Comparison of ENCODE assay signal across 8 cellular contexts in the genomic region with DNA sequence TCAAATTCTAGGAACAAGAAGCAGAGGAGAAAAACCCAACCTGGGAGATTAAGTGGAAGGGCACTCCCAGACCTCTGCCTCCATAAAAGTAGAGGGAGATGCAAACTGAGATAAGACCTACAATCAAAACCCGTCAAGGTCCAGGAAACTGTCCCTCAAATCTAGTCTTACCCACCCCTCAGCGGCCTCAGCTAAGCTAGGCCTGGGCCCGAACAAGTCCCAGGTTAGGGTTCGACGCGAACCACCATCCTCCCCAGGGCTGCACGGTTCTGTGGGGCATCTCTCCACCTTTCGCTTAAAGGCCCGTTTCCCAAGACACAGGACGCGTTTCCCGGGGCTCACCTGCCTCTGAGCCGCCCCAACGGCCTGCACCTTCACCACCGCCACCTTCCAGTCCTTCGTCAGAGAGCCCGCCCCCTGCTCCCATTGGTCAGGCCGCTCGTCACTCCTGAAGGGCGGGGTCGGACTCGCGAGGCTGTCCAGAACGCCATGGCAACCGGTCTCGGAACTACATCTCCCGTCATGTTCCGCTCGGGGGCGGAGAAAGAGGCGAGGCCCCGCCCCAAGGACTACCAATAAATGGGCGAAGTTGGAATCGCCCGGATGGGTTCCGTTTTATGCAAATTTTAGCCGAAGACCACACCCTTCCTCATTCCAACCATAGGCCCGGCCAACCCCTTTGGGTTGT. TPM values are rescaled to one million over a fixed set of nuclear protein-coding genes. Genes with fewer than 3 reads are reported as not detected.
A peak's percentile ranks its signal among the peaks of the same experiment; 100 is the strongest.
DNase-seq lines count a peak whose midpoint lies in the region; ATAC-seq and TF ChIP-seq lines count a peak whose summit lies in the region.

CRYZL1 (minus strand) TSS at position 403 of the 688 bp plus-strand sequence. CDS start 10,190 bp downstream, outside the sequence.

- POLR2A ChIA-PET in AG04450 (lab: Yijun Ruan, JAX) (interaction anchor here (0.5 kb wide), 1 partner anchor 270 kb away, joined by 15 read pairs; no protein-coding TSS in a partner anchor), WTC11 (lab: Charles Lee) (no interaction called here)

- H2AFZ ChIP-seq in smooth muscle cell (ENCODE audit: low read depth) = peak within 1 kb of the TSS; percentile 95

- H3K4me3 Mint-ChIP-seq in WTC11 = peak within 1 kb of the TSS; percentile 95

- H3K36me3 ChIP-seq in smooth muscle cell (ENCODE audit: low read depth) = no peaks in the 10 kb centered on the region

- CTCF ChIA-PET in AG04450 (lab: Charles Lee) (no interaction called here), WTC11 (lab: Charles Lee) (no interaction called here)

- TF ChIP-seq CTCF in AG04450 (IDR thresholded peaks at IDR 0.05; ENCODE audit: low read depth, low read length) (no peak), WTC11 (IDR thresholded peaks at IDR 0.05) (no peak), cardiac fibroblast (IDR thresholded peaks at IDR 0.05; ENCODE audit: low read depth, low read length) (no peak), smooth muscle cell (IDR thresholded peaks at IDR 0.05; ENCODE audit: borderline replicate concordance, insufficient read depth, poor library complexity, severe bottlenecking) (no peak)

- H3K9ac ChIP-seq in smooth muscle cell (ENCODE audit: low read depth) = peak within 1 kb of the TSS; percentile 78

- ATAC-seq in GM18909 (IDR thresholded peaks at IDR 0.05; ENCODE audit: poor library complexity, unreplicated experiment) = peak; percentile 87
- peak; percentile 85 for ATAC-seq in HG03175 (IDR thresholded peaks at IDR 0.05; ENCODE audit: unreplicated experiment)
- ATAC-seq in WTC11 = peak; percentile 80

- H3K9me3 ChIP-seq in AG04450 (ENCODE audit: control insufficient read depth, insufficient read depth, low read length) (no peaks in the 10 kb centered on the region; the same call in 1 of the 2 replicates), smooth muscle cell (replicated peaks; ENCODE audit: low read depth) (no peaks in the 10 kb centered on the region)

- peaks cover 3% of the 10 kb centered on the region; the same call in 1 of the 2 replicates for H3K36me3 Mint-ChIP-seq in WTC11

- peaks cover 81% of the 10 kb centered on the region for H3K79me2 ChIP-seq in smooth muscle cell (ENCODE audit: low read depth)

- H3K27ac ChIP-seq in AG04450 (ENCODE audit: low read depth, low read length) (peak within 1 kb of the TSS; percentile 75), smooth muscle cell (ENCODE audit: low read depth) (peak within 1 kb of the TSS; percentile 86)

- H3K27me3 ChIP-seq in AG04450 (ENCODE audit: control insufficient read depth, insufficient read depth, low read length) = no peaks in the 10 kb centered on the region
- no peaks in the 10 kb centered on the region for H3K27me3 ChIP-seq in smooth muscle cell (ENCODE audit: low read depth)

- H3K9me3 Mint-ChIP-seq in WTC11 = 0 out of 2 replicates have a peak, but pooled peaks cover 3% of the 10 kb centered on the region

- no peaks in the 10 kb centered on the region for H3K27me3 Mint-ChIP-seq in WTC11 (ENCODE audit: low read depth)

- peak within 1 kb of the TSS; percentile 100 for H3K27ac Mint-ChIP-seq in WTC11

- DNase-seq in AG04450 (ENCODE audit: low read depth, low spot score) (peak; percentile 98), NCI-H226 (peak; percentile 99), WTC11 (ENCODE audit: low spot score) (peak; percentile 100), cardiac fibroblast (ENCODE audit: low read depth in 2 of 2) (peak; percentile 100), iPS-NIHi7 (ENCODE audit: extremely low spot score) (peak; percentile 94), smooth muscle cell (lab: John Stamatoyannopoulos, UW; ENCODE audit: unreplicated experiment) (peak; percentile 93)

- H3K4me1 ChIP-seq in smooth muscle cell (ENCODE audit: low read depth) = peaks cover 18% of the 10 kb centered on the region

- peak within 1 kb of the TSS; percentile 93 for H3K4me3 ChIP-seq in AG04450 (ENCODE audit: low read depth, low read length)
- H3K4me3 ChIP-seq in cardiac fibroblast (replicated peaks in 1 of 2; ENCODE audit: low read depth in 2 of 2, low read length in 2 of 2) = peak within 1 kb of the TSS; percentile 69 to 94
- H3K4me3 ChIP-seq in smooth muscle cell = peak within 1 kb of the TSS; percentile 74

- peaks cover 56% of the 10 kb centered on the region for H4K20me1 ChIP-seq in smooth muscle cell (ENCODE audit: low read depth)

- H3K4me1 Mint-ChIP-seq in WTC11 = peaks cover 32% of the 10 kb centered on the region

- H3K4me2 ChIP-seq in smooth muscle cell = peak within 1 kb of the TSS; percentile 91

- peaks cover 5% of the 10 kb centered on the region for H3F3A ChIP-seq in smooth muscle cell (ENCODE audit: low read depth)

- WGBS in smooth muscle cell (ENCODE audit: low lambda C conversion rate) = under 1% methylated on average over 38 of the region's 38 CpGs

TF ChIP-seq in WTC11, 78 proteins besides CTCF, POLR2A, EP300 and RAD21 (continues in another document):
- peak; percentile 83 for TF ChIP-seq E2F5 (CRISPR knock-in tag; IDR thresholded peaks at IDR 0.05)
- no peak for TF ChIP-seq PRDM15 (CRISPR knock-in tag; IDR thresholded peaks at IDR 0.05)
- no peak for TF ChIP-seq SOX15 (CRISPR knock-in tag; IDR thresholded peaks at IDR 0.05)
- no peak for TF ChIP-seq NFE2L1 (CRISPR knock-in tag; IDR thresholded peaks at IDR 0.05)
- TF ChIP-seq, protein P1, sequence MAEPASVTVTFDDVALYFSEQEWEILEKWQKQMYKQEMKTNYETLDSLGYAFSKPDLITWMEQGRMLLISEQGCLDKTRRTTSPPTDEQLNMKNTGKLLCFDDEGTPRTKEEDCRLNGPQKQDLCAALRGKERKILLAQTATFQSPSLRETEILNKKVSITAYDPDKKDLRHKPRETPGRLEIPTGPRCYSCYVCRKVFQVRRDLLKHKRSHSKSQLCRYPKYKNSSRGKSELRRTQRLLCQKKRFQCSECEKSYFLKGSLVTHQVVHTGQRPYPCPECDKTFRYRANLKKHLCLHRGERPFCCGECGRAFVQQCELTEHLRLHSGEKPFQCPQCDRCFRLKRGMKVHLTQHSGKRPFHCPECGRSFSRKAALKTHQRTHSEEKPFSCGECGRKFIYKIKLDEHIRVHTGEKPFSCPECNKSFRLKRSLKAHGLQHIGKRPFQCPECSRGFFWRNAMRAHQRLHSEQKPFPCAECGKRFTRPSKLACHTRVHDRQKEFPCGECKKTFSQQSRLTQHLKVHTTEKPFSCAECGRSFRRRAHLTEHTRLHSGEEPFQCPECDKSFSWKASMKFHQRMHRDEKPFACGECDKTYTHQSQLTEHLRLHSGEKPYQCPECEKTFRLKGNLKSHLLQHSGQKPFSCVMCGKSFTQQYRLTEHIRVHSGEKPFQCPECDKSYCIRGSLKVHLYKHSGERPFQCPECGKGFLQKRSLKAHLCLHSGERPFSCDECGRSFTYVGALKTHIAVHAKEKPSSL (CRISPR knock-in tag; conservative IDR thresholded peaks at IDR 0.05) = no peak
- TF ChIP-seq FOXK1 (CRISPR knock-in tag; IDR thresholded peaks at IDR 0.05) = no peak
- no peak for TF ChIP-seq MXD4 (CRISPR knock-in tag; IDR thresholded peaks at IDR 0.05; ENCODE audit: borderline replicate concordance)
- TF ChIP-seq ZNF671 (CRISPR knock-in tag; IDR thresholded peaks at IDR 0.05) = no peak
- TF ChIP-seq ZBTB21 (CRISPR knock-in tag; IDR thresholded peaks at IDR 0.05; ENCODE audit: borderline replicate concordance) = no peak
- TF ChIP-seq SP1 (CRISPR knock-in tag; conservative IDR thresholded peaks at IDR 0.05) = peak; percentile 93

RNA-seq across cellular contexts. Expression of gene CRYZL1, which starts in this region (rescaled TPM):
- polyA plus RNA-seq in AG04450 (2011; rRNA removed) (43.9 and 58.4 TPM in 2 replicates), smooth muscle cell (37.7 and 39.9 TPM in 2 replicates)
- 23.8 and 40.5 TPM in 2 replicates for polyA minus RNA-seq in AG04450 (2011; rRNA and poly(A)+ RNA removed)
- total RNA-seq in WTC11 (2021) (21.9 to 31.8 TPM (median 24.7 TPM) in 3 replicates), smooth muscle cell (36.7 and 48.3 TPM in 2 replicates)

Comparison
In these comparisons a context has a peak if more than half of its experiments do, and no peak if none do; other contexts are left out.
1. Peak in every context shown above with its lines: DNase-seq, ATAC-seq, H3K4me3 ChIP-seq and H3K27ac ChIP-seq.